ENCODE assay signal across 8 cellular contexts in genomic region chr11:132402056-132402684, GRCh38.
DNase-seq lines count a peak whose midpoint lies in the region; ATAC-seq and TF ChIP-seq lines count a peak whose summit lies in the region.

No MANE protein-coding gene starts in this region.

- ATAC-seq in GM21619 (IDR thresholded peaks at IDR 0.05; ENCODE audit: unreplicated experiment) (peak; percentile 74), T-helper 17 cell (peak; percentile 54), right cardiac atrium (peak; percentile 81 to 83)

- no peak for TF ChIP-seq POLR2A in tibial nerve (IDR thresholded peaks at IDR 0.05)

- H3K9me3 ChIP-seq in MG63 (no peaks in the 10 kb centered on the region), T-helper 17 cell (ENCODE audit: control insufficient read depth, low read length, poor library complexity, severe bottlenecking) (no peaks in the 10 kb centered on the region), right cardiac atrium (ENCODE audit: control insufficient read depth, low read length) (no peaks in the 10 kb centered on the region), tibial nerve (no peaks in the 10 kb centered on the region)

- TF ChIP-seq CTCF in tibial nerve (IDR thresholded peaks at IDR 0.05), result peak; percentile 10 to 35 (median 14)

- 13% methylated on average over 8 of the region's 8 CpGs for WGBS in right cardiac atrium
- WGBS in tibial nerve, 2 donors, result 13 to 16% methylated on average over 8 of the region's 8 CpGs

- H3K4me1 ChIP-seq in right cardiac atrium (ENCODE audit: control insufficient read depth, insufficient read depth, low read length) (no peaks in the 10 kb centered on the region), tibial nerve (peaks cover 0 to 8% (median 0%) of the 10 kb centered on the region in 4 donors)

- no peaks in the 10 kb centered on the region for H3K4me1 Mint-ChIP-seq in T-helper 17 cell

- H3K27ac Mint-ChIP-seq in T-helper 17 cell, result no peak overlapping the region

- H3K36me3 ChIP-seq in MG63, result no peaks in the 10 kb centered on the region
- no peaks in the 10 kb centered on the region for H3K36me3 ChIP-seq in tibial nerve

- H3K27ac ChIP-seq in right cardiac atrium (ENCODE audit: low read length) (no peak overlapping the region), tibial nerve (no peak overlapping the region)

- H3K27me3 ChIP-seq in MG63, result no peaks in the 10 kb centered on the region; the same call in 1 of the 2 replicates
- no peaks in the 10 kb centered on the region for H3K27me3 ChIP-seq in right cardiac atrium (ENCODE audit: control insufficient read depth, insufficient read depth)
- H3K27me3 ChIP-seq in tibial nerve, result peaks cover 0 to 14% of the 10 kb centered on the region in 2 donors

- H3K4me3 Mint-ChIP-seq in T-helper 17 cell, result no peak overlapping the region

- intact Hi-C loops in right cardiac atrium (cut with DNase I), result loop anchor here in 3 of 4 donors (5.0 to 10.0 kb wide), 2 partner anchors 535 to 537 kb away; no protein-coding TSS in a partner anchor

- peaks cover 51% of the 10 kb centered on the region for H3K27me3 Mint-ChIP-seq in T-helper 17 cell

- DNase-seq in ELF-1 (ENCODE audit: low read depth, low spot score), result peak; percentile 88
- peak; percentile 20 for DNase-seq in MG63
- DNase-seq in T-helper 17 cell, result peak in 1 of 3 donors; percentile 8
- peak; percentile 18 to 70 (median 53) for DNase-seq in right cardiac atrium
- DNase-seq in tibial nerve (ENCODE audit: low spot score in 2 of 2), result no peak
- no peak for DNase-seq in OCI-M2 (lab: John Stamatoyannopoulos, UW; ENCODE audit: unreplicated experiment)
- DNase-seq in activated T-cell treated with anti-CD3 and anti-CD28 coated beads for 4 hours, result no peak

- no peaks in the 10 kb centered on the region for H3K36me3 Mint-ChIP-seq in T-helper 17 cell (ENCODE audit: low read depth)

- H3K4me3 ChIP-seq in MG63, result no peak overlapping the region
- no peak overlapping the region for H3K4me3 ChIP-seq in right cardiac atrium (ENCODE audit: low read length)
- no peak overlapping the region for H3K4me3 ChIP-seq in tibial nerve

- no peak for TF ChIP-seq EP300 in tibial nerve (IDR thresholded peaks at IDR 0.05)

Comparison
In these comparisons a context has a peak if more than half of its experiments do, and no peak if none do; other contexts are left out.
1. DNase-seq: peak in ELF-1 (single experiment), MG63 (single experiment) and right cardiac atrium (3 of 3); none in tibial nerve (0 of 2), OCI-M2 (single experiment) and activated T-cell treated with anti-CD3 and anti-CD28 coated beads for 4 hours (single experiment).
2. Peak in every context shown above with its lines, with median percentiles within 50 percentile points of each other: ATAC-seq.